In genomic region chr15:98734472-98735284, GRCh38 we compare ENCODE assay signal across 10 cellular contexts.
DNase-seq lines count a peak whose midpoint lies in the region; ATAC-seq and TF ChIP-seq lines count a peak whose summit lies in the region.
"Had no signal": no experiment of that assay in that cellular context is flagged by ENCODE, and none has a peak within 500 bp of the region (broad histone marks: within the 10 kb centered on the region; RNA-seq: fewer than 3 reads in every experiment).

No MANE protein-coding gene starts in this region.

- dilution Hi-C loops in mammary epithelial cell (cut with HindIII; ENCODE audit: low sequenced_read_pairs) = no loop called here

- peak; percentile 51 to 62 for ATAC-seq in lower lobe of right lung
- ATAC-seq in stimulated activated naive CD8-positive, alpha-beta T cell treated with anti-CD3 and anti-CD28 coated beads, Interleukin-15, amount 100 ng/mL, for 72 hours = no peak
- no peak for ATAC-seq in GM18517 (IDR thresholded peaks at IDR 0.05; ENCODE audit: unreplicated experiment)

- TF ChIP-seq CTCF in mammary epithelial cell (conservative IDR thresholded peaks at IDR 0.05 in 1 of 2, IDR thresholded peaks at IDR 0.05 in 1 of 2; ENCODE audit: extremely low read depth in 1 of 2, insufficient read depth in 1 of 2, low read depth in 1 of 2, low read length in 2 of 2) (no peak), lower lobe of right lung (IDR thresholded peaks at IDR 0.05) (no peak)

- H3K27ac ChIP-seq in BLaER1 (0 out of 2 replicates have a peak overlapping the region, but pooled peaks have one; percentile 5), mammary epithelial cell (ENCODE audit: insufficient read depth, low read depth, low read length) (peak overlapping the region; percentile 21), lower lobe of right lung (no peak overlapping the region)

- H4K20me1 ChIP-seq in BLaER1 (peaks cover 100% of the 10 kb centered on the region), mammary epithelial cell (ENCODE audit: insufficient read depth, low read length) (no peaks in the 10 kb centered on the region)

- H3K27me3 Mint-ChIP-seq in stimulated activated naive CD8-positive, alpha-beta T cell treated with anti-CD3 and anti-CD28 coated beads, Interleukin-15, amount 100 ng/mL, for 72 hours = no peaks in the 10 kb centered on the region
- H3K27me3 Mint-ChIP-seq: naive B cell had no signal

- WGBS in mammary epithelial cell (ENCODE audit: low coverage, missing lambda C conversion rate) = 67% methylated on average over 10 of the region's 10 CpGs

- DNase-seq in Kasumi-1 (lab: John Stamatoyannopoulos, UW) (peak; percentile 32 to 45), mammary epithelial cell (no peak), lower lobe of right lung (no peak), NCI-H1417 (lab: John Stamatoyannopoulos, UW) (no peak), medulla oblongata (ENCODE audit: extremely low spot score) (no peak)
- DNase-seq in stimulated activated naive CD8-positive, alpha-beta T cell treated with anti-CD3 and anti-CD28 coated beads, Interleukin-15, amount 100 ng/mL, for 72 hours = no peak
- DNase-seq: naive B cell, NCI-H1092 had no signal

- H3K4me3 ChIP-seq in BLaER1 (no peak overlapping the region), mammary epithelial cell (replicated peaks in 1 of 3; ENCODE audit: insufficient read depth in 1 of 3, low read depth in 2 of 3, low read length in 3 of 3) (no peak overlapping the region), lower lobe of right lung (peak overlapping the region; percentile 6)

- H3K9me3 ChIP-seq in BLaER1 (0 out of 2 replicates have a peak, but pooled peaks cover 5% of the 10 kb centered on the region), mammary epithelial cell (replicated peaks; ENCODE audit: insufficient read depth, low read length) (no peaks in the 10 kb centered on the region), lower lobe of right lung (no peaks in the 10 kb centered on the region)

- peaks cover 90% of the 10 kb centered on the region for H3K4me1 ChIP-seq in BLaER1
- peaks cover 22% of the 10 kb centered on the region for H3K4me1 ChIP-seq in mammary epithelial cell (ENCODE audit: insufficient read depth, low read length)
- peaks cover 26% of the 10 kb centered on the region for H3K4me1 ChIP-seq in lower lobe of right lung

- intact Hi-C loops in mammary epithelial cell (cut with micrococcal nuclease) (no loop called here), lower lobe of right lung (cut with DNase I) (no loop called here)

- H3K27ac Mint-ChIP-seq in stimulated activated naive CD8-positive, alpha-beta T cell treated with anti-CD3 and anti-CD28 coated beads, Interleukin-15, amount 100 ng/mL, for 72 hours = no peak overlapping the region

- in situ Hi-C loops in mammary epithelial cell (cut with MboI; ENCODE audit: low sequenced_read_pairs in 2 of 2) = no loop called here

- H3K9me3 Mint-ChIP-seq in stimulated activated naive CD8-positive, alpha-beta T cell treated with anti-CD3 and anti-CD28 coated beads, Interleukin-15, amount 100 ng/mL, for 72 hours = no peaks in the 10 kb centered on the region
- H3K9me3 Mint-ChIP-seq: naive B cell had no signal

- no TSS peak for BruUV-seq in mammary epithelial cell (replicated peaks; lab: Mats Ljungman, UMichigan)

- no peak overlapping the region for H2AFZ ChIP-seq in mammary epithelial cell (ENCODE audit: low read depth, low read length)

- peaks cover 99% of the 10 kb centered on the region for H3K79me2 ChIP-seq in mammary epithelial cell (ENCODE audit: insufficient read depth, low read length)

- H3K4me3 Mint-ChIP-seq in stimulated activated naive CD8-positive, alpha-beta T cell treated with anti-CD3 and anti-CD28 coated beads, Interleukin-15, amount 100 ng/mL, for 72 hours = peak overlapping the region in 1 of 2 donors; percentile 10

- H3K9ac ChIP-seq in BLaER1 = no peak overlapping the region
- no peak overlapping the region for H3K9ac ChIP-seq in mammary epithelial cell (ENCODE audit: insufficient read depth, low read length)

- H3K4me1 Mint-ChIP-seq in stimulated activated naive CD8-positive, alpha-beta T cell treated with anti-CD3 and anti-CD28 coated beads, Interleukin-15, amount 100 ng/mL, for 72 hours = peaks cover 63% of the 10 kb centered on the region

- H3K4me2 ChIP-seq in BLaER1 (peak overlapping the region; percentile 10), mammary epithelial cell (ENCODE audit: insufficient read depth, low read depth, low read length) (no peak overlapping the region)

- CTCF ChIA-PET in mammary epithelial cell (lab: Charles Lee; ENCODE audit: low non-redundant PET) = no interaction called here

- H3K27me3 ChIP-seq in BLaER1 (no peaks in the 10 kb centered on the region), mammary epithelial cell (ENCODE audit: insufficient read depth, low read length) (no peaks in the 10 kb centered on the region), lower lobe of right lung (ENCODE audit: low read depth) (no peaks in the 10 kb centered on the region)

- H3K36me3 ChIP-seq in BLaER1 (peaks cover 39% of the 10 kb centered on the region), mammary epithelial cell (ENCODE audit: insufficient read depth, low read length) (no peaks in the 10 kb centered on the region), lower lobe of right lung (no peaks in the 10 kb centered on the region)

Comparison
In these comparisons a context has a peak if more than half of its experiments do, and no peak if none do; other contexts are left out.
1. DNase-seq: peak in Kasumi-1 (2 of 2); none in mammary epithelial cell (single experiment), lower lobe of right lung (single experiment), NCI-H1417 (0 of 3), stimulated activated naive CD8-positive, alpha-beta T cell treated with anti-CD3 and anti-CD28 coated beads, Interleukin-15, amount 100 ng/mL, for 72 hours (0 of 2) and medulla oblongata (single experiment).
2. ATAC-seq: peak in lower lobe of right lung (2 of 2); none in stimulated activated naive CD8-positive, alpha-beta T cell treated with anti-CD3 and anti-CD28 coated beads, Interleukin-15, amount 100 ng/mL, for 72 hours (single experiment) and GM18517 (single experiment).